In the genomic region with DNA sequence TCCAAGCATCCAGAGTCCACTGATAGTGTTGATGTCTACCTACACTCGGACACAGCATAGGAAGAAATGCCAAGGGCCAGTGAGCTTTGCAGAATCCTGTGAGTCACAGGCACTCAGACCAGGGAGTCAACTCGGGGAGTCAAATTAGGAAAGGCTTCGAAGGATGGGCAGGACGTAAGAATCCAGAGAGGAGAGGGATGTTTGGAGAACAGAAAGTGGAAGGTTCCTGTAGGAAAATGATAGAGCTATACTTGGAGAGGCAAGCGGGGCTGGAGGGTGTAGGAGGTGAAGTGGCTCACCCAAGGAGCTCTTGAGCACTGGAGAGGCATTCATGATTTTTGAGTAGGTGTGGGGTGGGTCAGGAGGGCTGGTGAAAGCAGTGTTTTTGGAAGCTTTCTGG, we compare ENCODE assay signal across 1 cellular context.
TF ChIP-seq lines count a peak whose summit lies in the region.

No MANE protein-coding gene starts in this region.

TF ChIP-seq in SK-N-SH, 30 proteins besides CTCF, POLR2A, EP300 and RAD21 (continued from another document):
- TF ChIP-seq FOSL2 (IDR thresholded peaks at IDR 0.05; ENCODE audit: borderline replicate concordance, low read depth), result peak; percentile 49; the same call in 1 of the 2 replicates
- TF ChIP-seq, protein P1, sequence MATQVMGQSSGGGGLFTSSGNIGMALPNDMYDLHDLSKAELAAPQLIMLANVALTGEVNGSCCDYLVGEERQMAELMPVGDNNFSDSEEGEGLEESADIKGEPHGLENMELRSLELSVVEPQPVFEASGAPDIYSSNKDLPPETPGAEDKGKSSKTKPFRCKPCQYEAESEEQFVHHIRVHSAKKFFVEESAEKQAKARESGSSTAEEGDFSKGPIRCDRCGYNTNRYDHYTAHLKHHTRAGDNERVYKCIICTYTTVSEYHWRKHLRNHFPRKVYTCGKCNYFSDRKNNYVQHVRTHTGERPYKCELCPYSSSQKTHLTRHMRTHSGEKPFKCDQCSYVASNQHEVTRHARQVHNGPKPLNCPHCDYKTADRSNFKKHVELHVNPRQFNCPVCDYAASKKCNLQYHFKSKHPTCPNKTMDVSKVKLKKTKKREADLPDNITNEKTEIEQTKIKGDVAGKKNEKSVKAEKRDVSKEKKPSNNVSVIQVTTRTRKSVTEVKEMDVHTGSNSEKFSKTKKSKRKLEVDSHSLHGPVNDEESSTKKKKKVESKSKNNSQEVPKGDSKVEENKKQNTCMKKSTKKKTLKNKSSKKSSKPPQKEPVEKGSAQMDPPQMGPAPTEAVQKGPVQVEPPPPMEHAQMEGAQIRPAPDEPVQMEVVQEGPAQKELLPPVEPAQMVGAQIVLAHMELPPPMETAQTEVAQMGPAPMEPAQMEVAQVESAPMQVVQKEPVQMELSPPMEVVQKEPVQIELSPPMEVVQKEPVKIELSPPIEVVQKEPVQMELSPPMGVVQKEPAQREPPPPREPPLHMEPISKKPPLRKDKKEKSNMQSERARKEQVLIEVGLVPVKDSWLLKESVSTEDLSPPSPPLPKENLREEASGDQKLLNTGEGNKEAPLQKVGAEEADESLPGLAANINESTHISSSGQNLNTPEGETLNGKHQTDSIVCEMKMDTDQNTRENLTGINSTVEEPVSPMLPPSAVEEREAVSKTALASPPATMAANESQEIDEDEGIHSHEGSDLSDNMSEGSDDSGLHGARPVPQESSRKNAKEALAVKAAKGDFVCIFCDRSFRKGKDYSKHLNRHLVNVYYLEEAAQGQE (IDR thresholded peaks at IDR 0.05; ENCODE audit: low read depth, low read length), result no peak
